Comparison of ENCODE assay signal across 19 cellular contexts in the genomic region with DNA sequence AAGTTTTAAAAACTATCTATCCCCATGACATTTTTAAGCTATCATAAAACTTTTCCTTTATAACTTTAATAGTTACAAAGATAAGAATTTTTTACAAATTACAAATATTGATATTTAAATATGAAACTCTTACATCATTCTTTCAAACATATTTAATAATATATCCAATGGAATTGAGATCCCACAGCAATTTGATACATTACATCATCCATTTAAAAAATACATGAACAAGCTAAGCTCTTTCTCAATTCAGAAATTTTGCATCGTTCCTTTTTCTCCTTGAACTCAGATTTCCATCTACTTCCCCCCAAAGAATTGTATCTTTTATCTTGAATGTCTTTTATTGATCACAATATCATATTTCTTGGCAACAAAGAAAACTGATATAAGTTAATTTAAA.
"Had no signal": no experiment of that assay in that cellular context is flagged by ENCODE, and none has a peak within 500 bp of the region (broad histone marks: within the 10 kb centered on the region; RNA-seq: fewer than 3 reads in every experiment).

No MANE protein-coding gene starts in this region.

- H3K36me3 ChIP-seq: SJSA1 had no signal

- H3K4me1 ChIP-seq: SJSA1 had no signal

- H3K27me3 ChIP-seq: SJSA1 had no signal

- H3K27ac ChIP-seq: KMS-11, SJSA1, SK-N-MC had no signal

- DNase-seq: Kasumi-1, MM.1S, NCI-H1092, NCI-H1436, NCI-H187, NCI-H2029, NCI-H2081 treated with DMSO at 0.1 percent for 48 hours, NCI-H2171, NCI-H226, NCI-H446, NCI-H510A, NCI-H524 treated with DMSO at 0.1 percent for 48 hours, NCI-H69, NCI-H774, Right ventricle myocardium superior, SIG-M5 had no signal

- H3K9me3 ChIP-seq: SJSA1 had no signal

- H3K4me3 ChIP-seq: SJSA1, SK-N-MC had no signal

- H3K9ac ChIP-seq: KMS-11 had no signal

- H3K4me2 ChIP-seq: KMS-11 had no signal
